ENCODE assay signal across 1 cellular context in genomic region chr5:154237946-154238345, GRCh38.
A peak's percentile ranks its signal among the peaks of the same experiment; 100 is the strongest.
TF ChIP-seq lines count a peak whose summit lies in the region.

No MANE protein-coding gene starts in this region.

TF ChIP-seq in GM12878, 131 proteins besides CTCF, POLR2A, EP300 and RAD21:
- TF ChIP-seq ZBTB40 (IDR thresholded peaks at IDR 0.05; ENCODE audit: borderline replicate concordance) (peak; percentile 38; the same call in 1 of the 2 replicates), NFIC (IDR thresholded peaks at IDR 0.05; ENCODE audit: low read depth, low read length) (0 out of 2 replicates have a peak, but pooled peaks have one; percentile 14), ZBED1 (IDR thresholded peaks at IDR 0.05; ENCODE audit: borderline replicate concordance) (no peak), SPI1 (IDR thresholded peaks at IDR 0.05; ENCODE audit: borderline replicate concordance, insufficient read depth, low read depth, low read length) (peak; percentile 21; the same call in 1 of the 2 replicates), IRF4 (IDR thresholded peaks at IDR 0.05; ENCODE audit: low read depth, low read length) (no peak)
